ENCODE assay signal across 1 cellular context in genomic region chr1:54942976-54943375, GRCh38.
TF ChIP-seq lines count a peak whose summit lies in the region.

No MANE protein-coding gene starts in this region.

TF ChIP-seq in HepG2, 621 proteins besides CTCF, POLR2A, EP300 and RAD21:
- TF ChIP-seq ZNF841 (CRISPR knock-in tag; IDR thresholded peaks at IDR 0.05; ENCODE audit: borderline replicate concordance) = 0 out of 2 replicates have a peak, but pooled peaks have one; percentile 30
- TF ChIP-seq HHEX (CRISPR knock-in tag; IDR thresholded peaks at IDR 0.05) = no peak
TF ChIP-seq in HepG2: peak in this region for 1.
